Comparison of ENCODE assay signal across 8 cellular contexts in the genomic region with DNA sequence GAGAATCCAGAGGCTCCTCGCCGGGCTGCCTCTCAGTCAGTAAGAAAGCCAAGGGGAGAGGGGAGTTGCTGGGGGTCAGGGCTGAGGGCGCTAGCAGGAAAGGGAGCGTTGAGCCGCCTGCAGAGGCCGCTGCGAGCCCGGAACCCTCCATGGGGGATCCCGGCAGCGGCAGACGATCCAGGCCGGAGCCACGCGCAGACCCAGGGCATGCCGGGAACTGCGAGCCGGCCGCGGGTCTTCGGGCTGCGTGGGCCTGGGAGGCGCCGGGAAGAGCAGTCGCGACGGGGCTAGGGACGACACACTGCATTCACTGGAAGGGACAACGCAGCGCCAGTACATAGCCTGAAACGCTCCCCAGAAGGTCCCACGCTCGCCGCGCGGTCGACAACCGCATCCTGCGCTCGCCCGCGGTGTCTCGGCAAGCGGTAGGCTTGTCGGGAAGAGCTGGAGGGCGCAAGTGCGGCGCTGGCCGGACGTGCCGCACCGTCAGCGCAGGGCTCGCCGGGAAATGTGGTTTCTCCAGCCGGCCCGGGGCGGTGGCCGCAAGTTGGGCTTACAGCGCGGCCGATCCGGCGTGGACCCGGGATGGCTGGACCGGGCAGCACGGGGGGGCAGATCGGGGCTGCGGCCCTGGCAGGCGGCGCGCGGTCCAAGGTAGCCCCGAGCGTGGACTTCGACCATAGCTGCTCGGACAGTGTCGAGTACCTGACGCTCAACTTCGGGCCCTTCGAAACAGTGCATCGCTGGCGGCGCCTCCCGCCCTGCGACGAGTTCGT. TPM values are rescaled to one million over a fixed set of nuclear protein-coding genes. Genes with fewer than 3 reads are reported as not detected.
DNase-seq lines count a peak whose midpoint lies in the region; ATAC-seq and TF ChIP-seq lines count a peak whose summit lies in the region.

A gene (plus strand): TSS at position 511 of the 776 bp plus-strand sequence. CDS start 75 bp downstream, at position 586.

- no peaks in the 10 kb centered on the region for H3K27me3 ChIP-seq in left lung

- peaks cover 0 to 15% of the 10 kb centered on the region in 2 donors for H3K36me3 ChIP-seq in left lung

- peak within 1 kb of the TSS; percentile 91 for H3K4me3 ChIP-seq in AG10803 (ENCODE audit: low read length)
- H3K4me3 ChIP-seq in left lung, result peak within 1 kb of the TSS; percentile 74 to 84

- H3K27ac ChIP-seq in left lung, result peak within 1 kb of the TSS; percentile 92 to 93

- peak; percentile 86 for ATAC-seq in GM18867 (IDR thresholded peaks at IDR 0.05; ENCODE audit: unreplicated experiment)
- ATAC-seq in HG03097 (IDR thresholded peaks at IDR 0.05; ENCODE audit: low FRiP score, unreplicated experiment), result peak; percentile 63
- peak; percentile 93 for ATAC-seq in left lung

- peak; percentile 55 for TF ChIP-seq CTCF in AG10803 (conservative IDR thresholded peaks at IDR 0.05; ENCODE audit: low read length)
- peak; percentile 34 to 39 for TF ChIP-seq CTCF in left lung (IDR thresholded peaks at IDR 0.05)

- peaks cover 8 to 39% of the 10 kb centered on the region in 2 donors for H3K4me1 ChIP-seq in left lung

- intact Hi-C loops in left lung (cut with DNase I), result no loop called here

- peak; percentile 84 for DNase-seq in AG10803 (ENCODE audit: low read depth)
- peak; percentile 84 to 86 for DNase-seq in NCI-H446 (lab: John Stamatoyannopoulos, UW)
- DNase-seq in activated CD4-positive, alpha-beta T cell treated with anti-CD3 and anti-CD28 coated beads, Interleukin-2, amount 50 U/mL, for 1 hour, result peak; percentile 57
- DNase-seq in dedifferentiated amniotic fluid mesenchymal stem cell (ENCODE audit: extremely low spot score), result peak; percentile 66
- peak; percentile 90 to 97 for DNase-seq in left lung
- DNase-seq in stimulated activated CD4-positive, alpha-beta T cell treated with anti-CD3 and anti-CD28 coated beads, Interleukin-2, amount 100 ng/mL, for 4 hours (ENCODE audit: low read depth), result peak; percentile 63

- H3K9me3 ChIP-seq in left lung, result peaks cover 0 to 7% of the 10 kb centered on the region in 2 donors

RNA-seq across cellular contexts. Expression of the gene that starts here (rescaled TPM):
- total RNA-seq in left lung, result 10 to 100 TPM; 60.0 to 71.9 TPM

Comparison
In these comparisons a context has a peak if more than half of its experiments do, and no peak if none do; other contexts are left out.
1. Peak in every context shown above with its lines: DNase-seq, ATAC-seq, H3K4me3 ChIP-seq and H3K27ac ChIP-seq.